18 cellular contexts compared by ENCODE assay signal in the genomic region with DNA sequence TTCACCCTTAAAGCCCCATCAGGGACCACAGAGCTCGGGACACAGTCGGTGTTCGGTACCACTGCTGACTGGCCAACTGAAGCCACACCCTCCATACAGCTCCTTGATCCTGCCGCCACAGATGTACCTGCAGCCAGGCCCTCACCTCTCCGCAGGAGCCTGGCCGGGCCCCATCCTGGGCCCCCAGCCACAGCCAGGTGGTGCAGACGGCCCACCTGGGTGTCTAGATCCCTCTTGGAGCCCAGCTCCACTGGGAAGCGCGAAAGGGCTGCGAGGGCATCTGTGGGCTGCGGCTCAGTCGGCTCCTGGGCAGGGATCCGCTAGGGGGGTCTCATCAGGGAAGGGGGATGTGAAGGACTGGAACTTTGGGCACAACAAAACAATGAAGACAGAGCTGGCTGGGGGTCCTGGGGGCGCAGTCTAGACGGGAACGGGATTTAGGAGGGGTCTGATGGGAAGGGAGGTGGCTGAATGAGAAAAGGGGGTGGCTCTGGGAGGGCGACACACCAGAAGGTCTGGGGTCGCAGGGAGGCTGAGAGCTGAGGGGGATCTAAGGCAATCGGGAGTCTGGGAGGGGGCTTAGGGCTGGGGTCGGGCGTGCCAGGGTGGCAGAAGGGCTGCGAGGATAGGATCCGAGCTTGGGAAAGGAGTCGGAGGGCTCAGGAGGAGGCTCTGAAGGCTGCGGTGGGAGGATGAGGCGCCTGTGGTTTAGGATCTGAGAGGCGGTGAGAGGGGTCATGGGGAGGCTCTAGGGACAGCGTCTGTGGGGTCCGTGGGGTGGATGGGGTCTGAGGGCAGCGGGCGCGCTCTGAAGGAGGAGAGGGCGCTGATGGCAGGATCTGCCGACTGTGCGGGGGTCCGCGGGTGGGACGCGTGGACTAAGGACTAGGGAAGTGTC. TPM values are rescaled to one million over a fixed set of nuclear protein-coding genes. Genes with fewer than 3 reads are reported as not detected.
DNase-seq lines count a peak whose midpoint lies in the region; ATAC-seq and TF ChIP-seq lines count a peak whose summit lies in the region.
"Had no signal": no experiment of that assay in that cellular context is flagged by ENCODE, and none has a peak within 500 bp of the region (broad histone marks: within the 10 kb centered on the region; RNA-seq: fewer than 3 reads in every experiment).

No MANE protein-coding gene starts in this region.

- H3K9me3 ChIP-seq in HUES48 (ENCODE audit: control insufficient read depth, insufficient read depth, low read length) (no peaks in the 10 kb centered on the region), hepatocyte (ENCODE audit: low read depth) (no peaks in the 10 kb centered on the region)
- H3K9me3 ChIP-seq: heart right ventricle, thoracic aorta had no signal

- no peaks in the 10 kb centered on the region for H3K36me3 Mint-ChIP-seq in activated naive CD4-positive, alpha-beta T cell treated with anti-CD3 and anti-CD28 coated beads, Interleukin-2, amount 10 ng/mL, durations not matched to agents 7 days and 5 days

- H3K36me3 ChIP-seq in HUES48 (ENCODE audit: control insufficient read depth, insufficient read depth, low read length) (no peaks in the 10 kb centered on the region), hepatocyte (replicated peaks; ENCODE audit: insufficient read depth, low read depth) (no peaks in the 10 kb centered on the region)
- H3K36me3 ChIP-seq: heart right ventricle, thoracic aorta had no signal

- no peak overlapping the region for H3K9ac ChIP-seq in HUES48 (ENCODE audit: low read depth, low read length)
- H3K9ac ChIP-seq: KMS-11 had no signal

- H2AFZ ChIP-seq in hepatocyte = no peak overlapping the region

- CTCF ChIA-PET in activated naive CD4-positive, alpha-beta T cell treated with anti-CD3 and anti-CD28 coated beads, Interleukin-2, amount 10 ng/mL, durations not matched to agents 7 days and 5 days (lab: Charles Lee) = no interaction called here

- DNase-seq in hepatocyte (ENCODE audit: low spot score) (no peak), omental fat pad (ENCODE audit: low spot score) (no peak), NCI-H82 treated with DMSO at 0.1 percent for 48 hours (lab: John Stamatoyannopoulos, UW; ENCODE audit: unreplicated experiment) (no peak)
- DNase-seq in effector CD4-positive, alpha-beta T cell = no peak
- DNase-seq in activated naive CD4-positive, alpha-beta T cell treated with anti-CD3 and anti-CD28 coated beads, Interleukin-2, amount 10 ng/mL, durations not matched to agents 7 days and 5 days = no peak
- DNase-seq: activated CD8-positive, alpha-beta memory T cell treated with anti-CD3 and anti-CD28 coated beads, Interleukin-2, amount 50 U/mL, for 4 hours; activated gamma-delta T cell; cerebellar nuclear complex; heart right ventricle; NCI-H2029; NCI-H446; RPMI8226 had no signal

- TF ChIP-seq CTCF in hepatocyte (IDR thresholded peaks at IDR 0.05; ENCODE audit: poor library complexity) = no peak
- TF ChIP-seq CTCF in omental fat pad (IDR thresholded peaks at IDR 0.05) = no peak

- peak; percentile 24 for ATAC-seq in omental fat pad (ENCODE audit: low FRiP score)
- ATAC-seq: heart right ventricle had no signal

- H3K4me2 ChIP-seq in hepatocyte = peak overlapping the region; percentile 51
- H3K4me2 ChIP-seq: KMS-11 had no signal

- H3K79me2 ChIP-seq in hepatocyte = no peaks in the 10 kb centered on the region

- H4K20me1 ChIP-seq in hepatocyte (ENCODE audit: insufficient read depth, poor library complexity, severe bottlenecking) = no peaks in the 10 kb centered on the region

- WGBS in hepatocyte (ENCODE audit: low lambda C conversion rate, missing lambda C conversion rate) = 37% methylated on average over 28 of the region's 39 CpGs

- H3K27ac ChIP-seq in HUES48 (ENCODE audit: low read depth, low read length) (no peak overlapping the region), hepatocyte (no peak overlapping the region)
- H3K27ac ChIP-seq: heart right ventricle, KMS-11, thoracic aorta had no signal

- H3K27me3 ChIP-seq in HUES48 (ENCODE audit: control insufficient read depth, insufficient read depth, low read length) = peaks cover 27% of the 10 kb centered on the region
- H3K27me3 ChIP-seq in hepatocyte = peaks cover 29% of the 10 kb centered on the region

- no peaks in the 10 kb centered on the region for H3K4me1 Mint-ChIP-seq in activated naive CD4-positive, alpha-beta T cell treated with anti-CD3 and anti-CD28 coated beads, Interleukin-2, amount 10 ng/mL, durations not matched to agents 7 days and 5 days

- no peak overlapping the region for H3K27ac Mint-ChIP-seq in activated naive CD4-positive, alpha-beta T cell treated with anti-CD3 and anti-CD28 coated beads, Interleukin-2, amount 10 ng/mL, durations not matched to agents 7 days and 5 days

- H3K9me2 ChIP-seq in hepatocyte (replicated peaks; ENCODE audit: insufficient read depth) = no peaks in the 10 kb centered on the region

- no peaks in the 10 kb centered on the region for H3K9me3 Mint-ChIP-seq in activated naive CD4-positive, alpha-beta T cell treated with anti-CD3 and anti-CD28 coated beads, Interleukin-2, amount 10 ng/mL, durations not matched to agents 7 days and 5 days

- H3K27me3 Mint-ChIP-seq in activated naive CD4-positive, alpha-beta T cell treated with anti-CD3 and anti-CD28 coated beads, Interleukin-2, amount 10 ng/mL, durations not matched to agents 7 days and 5 days = peaks cover 64% of the 10 kb centered on the region

- H3K4me1 ChIP-seq in HUES48 (ENCODE audit: control insufficient read depth, insufficient read depth, low read length) = peaks cover 5% of the 10 kb centered on the region; the same call in 1 of the 2 replicates
- no peaks in the 10 kb centered on the region for H3K4me1 ChIP-seq in hepatocyte (ENCODE audit: insufficient read depth)

- peak overlapping the region; percentile 44 for H3K4me3 ChIP-seq in HUES48 (ENCODE audit: low read depth, low read length)
- H3K4me3 ChIP-seq in hepatocyte = no peak overlapping the region
- H3K4me3 ChIP-seq: thoracic aorta had no signal

- H3K4me3 Mint-ChIP-seq in activated naive CD4-positive, alpha-beta T cell treated with anti-CD3 and anti-CD28 coated beads, Interleukin-2, amount 10 ng/mL, durations not matched to agents 7 days and 5 days = no peak overlapping the region

RNA-seq across cellular contexts. Expression of gene PRODH2, which starts 15.8 kb away (rescaled TPM):
- total RNA-seq in hepatocyte (5.1 and 6.8 TPM in 2 replicates), omental fat pad (not detected)
- polyA plus RNA-seq in hepatocyte = 7.1 and 13.9 TPM in 2 replicates
- total RNA-seq: heart right ventricle, mesenteric fat pad, thoracic aorta had no signal
- polyA plus RNA-seq: BJ, heart right ventricle, neural cell had no signal

RNA-seq across cellular contexts. Expression of gene ARHGAP33, which starts 21.5 kb away (rescaled TPM):
- total RNA-seq in hepatocyte (0.84 and 6.7 TPM in 2 replicates), omental fat pad (1 to 10 TPM in 3 of 4 donors, under 1 TPM in 1; 0.84 to 9.1 (median 2.5) TPM)
- 7.9 and 11.4 TPM in 2 replicates for polyA plus RNA-seq in hepatocyte

RNA-seq across cellular contexts. Expression of gene PROSER3, which starts 38.9 kb away (rescaled TPM):
- total RNA-seq in hepatocyte (3.7 and 12.2 TPM in 2 replicates), omental fat pad (1 to 10 TPM; 3.7 to 7.5 (median 5.3) TPM)
- 26.5 and 30.7 TPM in 2 replicates for polyA plus RNA-seq in hepatocyte

RNA-seq across cellular contexts. Expression of gene HSPB6, which starts 40.1 kb away (rescaled TPM):
- 7.1 and 14.2 TPM in 2 replicates for total RNA-seq in hepatocyte
- 235 and 240 TPM in 2 replicates for polyA plus RNA-seq in hepatocyte
- 100 to 1,000 TPM; 107 to 203 (median 128) TPM for total RNA-seq in omental fat pad
- polyA plus RNA-seq: neural cell had no signal

RNA-seq across cellular contexts. Expression of gene LIN37, which starts 48.5 kb away (rescaled TPM):
- total RNA-seq in hepatocyte = 7.9 and 12.0 TPM in 2 replicates
- 13.6 and 17.6 TPM in 2 replicates for polyA plus RNA-seq in hepatocyte
- 10 to 100 TPM; 11.3 to 18.3 (median 15.6) TPM for total RNA-seq in omental fat pad
